In genomic region chr3:131549340-131549739, GRCh38 we compare ENCODE assay signal across 12 cellular contexts. TPM values are rescaled to one million over a fixed set of nuclear protein-coding genes. Genes with fewer than 3 reads are reported as not detected.
A peak's percentile ranks its signal among the peaks of the same experiment; 100 is the strongest.
DNase-seq lines count a peak whose midpoint lies in the region; ATAC-seq and TF ChIP-seq lines count a peak whose summit lies in the region.
"Had no signal": no experiment of that assay in that cellular context is flagged by ENCODE, and none has a peak within 500 bp of the region (broad histone marks: within the 10 kb centered on the region; RNA-seq: fewer than 3 reads in every experiment).

No MANE protein-coding gene starts in this region.

- POLR2A ChIA-PET in activated CD4-positive, alpha-beta T cell treated with anti-CD3 and anti-CD28 coated beads for 36 hours (lab: Charles Lee) = no interaction called here
- POLR2A ChIA-PET in HEK293T (lab: Yijun Ruan, JAX) = no interaction called here

- peak; percentile 40 for DNase-seq in activated CD4-positive, alpha-beta T cell treated with anti-CD3 and anti-CD28 coated beads for 36 hours
- no peak for DNase-seq in activated CD4-positive, alpha-beta T cell treated with anti-CD3 and anti-CD28 coated beads for 1 hour
- peak; percentile 8 for DNase-seq in HEK293T (ENCODE audit: extremely low spot score)
- no peak for DNase-seq in adrenal gland
- DNase-seq in mesendoderm = peak; percentile 16
- DNase-seq in activated T-cell treated with anti-CD3 and anti-CD28 coated beads, Interleukin-2, amount 50 U/mL, for 1 hour = no peak
- DNase-seq: effector memory CD4-positive, alpha-beta T cell; NCI-H1105 treated with DMSO at 0.1 percent for 48 hours; stimulated activated naive B cell treated with anti-CD40 and anti-IgM and Interleukin-4, amounts not matched to agents 10 μg/mL and 1 μg/mL and 100 μg/mL, for 72 hours; SW 1271 had no signal

- no peak overlapping the region for H3K56ac ChIP-seq in mesendoderm (ENCODE audit: low read length)

- no peak overlapping the region for H4K5ac ChIP-seq in mesendoderm (ENCODE audit: low read length)

- no peak overlapping the region for H2BK15ac ChIP-seq in mesendoderm (replicated peaks; ENCODE audit: low read depth)

- H3K4me3 ChIP-seq in adrenal gland (no peak overlapping the region), mesendoderm (ENCODE audit: low read length) (no peak overlapping the region)

- H3K23ac ChIP-seq in mesendoderm (ENCODE audit: low read length) = no peak overlapping the region

- H3K27ac Mint-ChIP-seq in activated CD4-positive, alpha-beta T cell treated with anti-CD3 and anti-CD28 coated beads for 36 hours = no peak overlapping the region
- H3K27ac Mint-ChIP-seq: stimulated activated naive B cell treated with anti-CD40 and anti-IgM and Interleukin-4, amounts not matched to agents 10 μg/mL and 1 μg/mL and 100 μg/mL, for 72 hours had no signal

- no peak overlapping the region for H3K4ac ChIP-seq in mesendoderm (ENCODE audit: low read depth, low read length)

- H3K9ac ChIP-seq in mesendoderm (ENCODE audit: low read length) = no peak overlapping the region

- no peak overlapping the region for H3K18ac ChIP-seq in mesendoderm (ENCODE audit: low read length)

- H2BK5ac ChIP-seq in mesendoderm (ENCODE audit: low read length) = no peak overlapping the region

- WGBS in adrenal gland, 4 donors = 91 to 97% (median 94%) methylated on average over 1 of the region's 1 CpG
- WGBS in mesendoderm (ENCODE audit: extremely low coverage, insufficient coverage, low lambda C conversion rate) = no CpG with 5 or more reads among the region's 1 CpG

- H3K9me3 ChIP-seq in adrenal gland (replicated peaks in 1 of 3) = no peaks in the 10 kb centered on the region

- intact Hi-C loops in activated CD4-positive, alpha-beta T cell treated with anti-CD3 and anti-CD28 coated beads for 36 hours (cut with DNase I, micrococcal nuclease) = loop anchor here in 1 of 2 experiments (1.0 to 5.0 kb wide), 2 partner anchors 480 to 633 kb away; no protein-coding TSS in a partner anchor
- intact Hi-C loops in adrenal gland (cut with DNase I) = no loop called here

- H3K36me3 ChIP-seq in adrenal gland (replicated peaks in 1 of 2) (no peaks in the 10 kb centered on the region), mesendoderm (ENCODE audit: control insufficient read depth, insufficient read depth, low read length) (no peaks in the 10 kb centered on the region)

- ATAC-seq in activated CD4-positive, alpha-beta T cell treated with anti-CD3 and anti-CD28 coated beads for 36 hours = no peak
- ATAC-seq in GM21737 (IDR thresholded peaks at IDR 0.05; ENCODE audit: unreplicated experiment) = no peak
- ATAC-seq in GM21825 (IDR thresholded peaks at IDR 0.05; ENCODE audit: unreplicated experiment) = no peak

- no peak overlapping the region for H2AK5ac ChIP-seq in mesendoderm (ENCODE audit: low read length)

- no peaks in the 10 kb centered on the region for H3K9me3 Mint-ChIP-seq in activated CD4-positive, alpha-beta T cell treated with anti-CD3 and anti-CD28 coated beads for 36 hours (ENCODE audit: low read depth)
- H3K9me3 Mint-ChIP-seq: stimulated activated naive B cell treated with anti-CD40 and anti-IgM and Interleukin-4, amounts not matched to agents 10 μg/mL and 1 μg/mL and 100 μg/mL, for 72 hours had no signal

- H3K79me1 ChIP-seq in mesendoderm (ENCODE audit: low read length) = no peaks in the 10 kb centered on the region

- no peak overlapping the region for H3K4me3 Mint-ChIP-seq in activated CD4-positive, alpha-beta T cell treated with anti-CD3 and anti-CD28 coated beads for 36 hours
- H3K4me3 Mint-ChIP-seq: stimulated activated naive B cell treated with anti-CD40 and anti-IgM and Interleukin-4, amounts not matched to agents 10 μg/mL and 1 μg/mL and 100 μg/mL, for 72 hours had no signal

- H4K8ac ChIP-seq in mesendoderm (ENCODE audit: low read depth, low read length) = no peak overlapping the region

- peaks cover 17% of the 10 kb centered on the region for H3K27me3 Mint-ChIP-seq in activated CD4-positive, alpha-beta T cell treated with anti-CD3 and anti-CD28 coated beads for 36 hours

- no peaks in the 10 kb centered on the region for H3K4me1 Mint-ChIP-seq in activated CD4-positive, alpha-beta T cell treated with anti-CD3 and anti-CD28 coated beads for 36 hours

- H3K27me3 ChIP-seq in adrenal gland (no peaks in the 10 kb centered on the region), mesendoderm (ENCODE audit: insufficient read depth, low read length, poor library complexity) (no peaks in the 10 kb centered on the region)

- TF ChIP-seq POLR2A in adrenal gland (IDR thresholded peaks at IDR 0.05) = no peak

- no peak overlapping the region for H3K4me2 ChIP-seq in mesendoderm (ENCODE audit: low read length)

- no peaks in the 10 kb centered on the region for H3K36me3 Mint-ChIP-seq in activated CD4-positive, alpha-beta T cell treated with anti-CD3 and anti-CD28 coated beads for 36 hours (ENCODE audit: low read depth)
- H3K36me3 Mint-ChIP-seq: stimulated activated naive B cell treated with anti-CD40 and anti-IgM and Interleukin-4, amounts not matched to agents 10 μg/mL and 1 μg/mL and 100 μg/mL, for 72 hours had no signal

- no peak overlapping the region for H3K27ac ChIP-seq in adrenal gland
- H3K27ac ChIP-seq in mesendoderm (ENCODE audit: low read depth, low read length) = no peak overlapping the region

- peak in 4 of 6 experiments; percentile 6 to 32 (median 18) for TF ChIP-seq CTCF in adrenal gland (IDR thresholded peaks at IDR 0.05)

- H2BK120ac ChIP-seq in mesendoderm (ENCODE audit: low read depth, low read length) = no peak overlapping the region

- CTCF ChIA-PET in activated CD4-positive, alpha-beta T cell treated with anti-CD3 and anti-CD28 coated beads for 36 hours (lab: Charles Lee) = interaction anchor here (0.7 to 1.8 kb wide), 7 partner anchors 10 to 525 kb away, joined by 3 to 8 read pairs (median 5); no protein-coding TSS in a partner anchor
- CTCF ChIA-PET in HEK293T (lab: Yijun Ruan, JAX) = no interaction called here

- H3K4me1 ChIP-seq in adrenal gland (replicated peaks in 1 of 2) (peaks cover under 1 to 7% of the 10 kb centered on the region in 2 donors), mesendoderm (ENCODE audit: control insufficient read depth, low read depth, low read length) (peaks cover 2% of the 10 kb centered on the region)

- no peaks in the 10 kb centered on the region for H3K79me2 ChIP-seq in mesendoderm (ENCODE audit: control insufficient read depth, insufficient read depth, low read length)

TF ChIP-seq in HEK293T, 16 proteins besides CTCF, POLR2A, EP300 and RAD21:
- no peak for TF ChIP-seq ARNT (IDR thresholded peaks at IDR 0.05)
- TF ChIP-seq FOXM1 (IDR thresholded peaks at IDR 0.05; ENCODE audit: borderline replicate concordance) = no peak
- TF ChIP-seq ELF4 (IDR thresholded peaks at IDR 0.05) = no peak
- no peak for TF ChIP-seq NFRKB (IDR thresholded peaks at IDR 0.05)
- TF ChIP-seq HDGF (IDR thresholded peaks at IDR 0.05; ENCODE audit: borderline replicate concordance) = no peak
- TF ChIP-seq LEF1 (IDR thresholded peaks at IDR 0.05; ENCODE audit: borderline replicate concordance) = no peak
- no peak for TF ChIP-seq L3MBTL2 (conservative IDR thresholded peaks at IDR 0.05)
- TF ChIP-seq SP1 (IDR thresholded peaks at IDR 0.05) = no peak

RNA-seq across cellular contexts. Expression of gene MRPL3, which starts 46.6 kb away (rescaled TPM):
- 100 to 1,000 TPM; 166 to 278 TPM for total RNA-seq in activated CD4-positive, alpha-beta T cell treated with anti-CD3 and anti-CD28 coated beads for 36 hours
- 10 to 100 TPM; 48.4 to 96.1 (median 70.6) TPM for total RNA-seq in adrenal gland
- polyA plus RNA-seq in adrenal gland = 100 to 1,000 TPM in 1 of 3 donors, 10 to 100 TPM in 2; 50.0 to 195 (median 62.6) TPM
- 248 TPM for polyA plus RNA-seq in mesendoderm (2013, experiment 1 of 2)
- polyA plus RNA-seq in mesendoderm (2013, experiment 2 of 2) = 248 TPM

Comparison
In these comparisons a context has a peak if more than half of its experiments do, and no peak if none do; other contexts are left out.
1. DNase-seq: peak in activated CD4-positive, alpha-beta T cell treated with anti-CD3 and anti-CD28 coated beads for 36 hours (single experiment), HEK293T (single experiment) and mesendoderm (single experiment); none in activated CD4-positive, alpha-beta T cell treated with anti-CD3 and anti-CD28 coated beads for 1 hour (single experiment), adrenal gland (0 of 7) and activated T-cell treated with anti-CD3 and anti-CD28 coated beads, Interleukin-2, amount 50 U/mL, for 1 hour (single experiment).